Comparison of ENCODE assay signal across 17 cellular contexts in the genomic region with DNA sequence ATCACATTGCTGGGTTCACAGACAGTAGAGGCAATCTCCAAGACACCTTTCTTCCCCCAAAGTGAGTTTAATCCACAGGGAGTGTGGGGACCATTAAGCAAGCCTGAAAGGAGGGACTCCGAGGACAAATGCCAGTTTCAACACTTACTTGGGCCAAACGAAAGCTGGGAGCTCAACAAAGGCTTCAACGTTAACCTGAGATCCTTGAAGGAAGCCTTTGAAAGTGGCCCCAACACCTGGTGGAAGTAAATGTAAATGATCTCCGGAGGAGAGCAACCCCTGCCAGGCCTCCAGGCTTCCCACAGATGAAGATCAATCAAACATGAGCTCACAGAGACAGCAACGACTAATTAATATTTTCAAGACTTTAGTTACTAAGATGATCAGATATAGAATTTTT.
DNase-seq lines count a peak whose midpoint lies in the region; ATAC-seq and TF ChIP-seq lines count a peak whose summit lies in the region.
"Had no signal": no experiment of that assay in that cellular context is flagged by ENCODE, and none has a peak within 500 bp of the region (broad histone marks: within the 10 kb centered on the region; RNA-seq: fewer than 3 reads in every experiment).

No MANE protein-coding gene starts in this region.

- CTCF ChIA-PET in activated naive CD4-positive, alpha-beta T cell treated with anti-CD3 and anti-CD28 coated beads, Interleukin-2, amount 10 ng/mL, durations not matched to agents 7 days and 5 days (lab: Charles Lee): interaction anchor here (2.3 to 2.6 kb wide), 3 partner anchors 9 to 45 kb away, joined by 9 to 11 read pairs (median 11); no protein-coding TSS in a partner anchor

- peaks cover 21% of the 10 kb centered on the region; the same call in 1 of the 2 replicates for H3K36me3 ChIP-seq in iPS-20b (ENCODE audit: insufficient read depth, low read depth, low read length)
- H3K36me3 ChIP-seq: colonic mucosa, neural progenitor cell had no signal

- H3K4me3 ChIP-seq in iPS-20b (ENCODE audit: low read length): peak overlapping the region; percentile 13; the same call in 1 of the 2 replicates
- H3K4me3 ChIP-seq: ascending aorta, colonic mucosa, neural progenitor cell had no signal

- TF ChIP-seq POLR2A in GM18505 (IDR thresholded peaks at IDR 0.05; ENCODE audit: borderline replicate concordance, extremely low read depth, insufficient read depth, insufficient read length): no peak

- no peaks in the 10 kb centered on the region for H3K27me3 Mint-ChIP-seq in activated naive CD4-positive, alpha-beta T cell treated with anti-CD3 and anti-CD28 coated beads, Interleukin-2, amount 10 ng/mL, durations not matched to agents 7 days and 5 days
- no peaks in the 10 kb centered on the region for H3K27me3 Mint-ChIP-seq in activated T-helper 17 cell treated with anti-CD3 and anti-CD28 coated beads, Interleukin-2, amount 50 U/mL, for 72 hours

- no peaks in the 10 kb centered on the region for H3K27me3 ChIP-seq in iPS-20b (ENCODE audit: insufficient read depth, low read length)
- H3K27me3 ChIP-seq: ascending aorta, colonic mucosa, neural progenitor cell had no signal

- no peaks in the 10 kb centered on the region for H3K9me3 ChIP-seq in iPS-20b (ENCODE audit: insufficient read depth, low read depth, low read length)
- H3K9me3 ChIP-seq: ascending aorta, colonic mucosa had no signal

- H3K27ac Mint-ChIP-seq in activated naive CD4-positive, alpha-beta T cell treated with anti-CD3 and anti-CD28 coated beads, Interleukin-2, amount 10 ng/mL, durations not matched to agents 7 days and 5 days: peak overlapping the region; percentile 93
- peak overlapping the region; percentile 66 for H3K27ac Mint-ChIP-seq in activated T-helper 17 cell treated with anti-CD3 and anti-CD28 coated beads, Interleukin-2, amount 50 U/mL, for 72 hours
- H3K27ac Mint-ChIP-seq: neural progenitor cell had no signal

- H3K9me3 Mint-ChIP-seq in activated naive CD4-positive, alpha-beta T cell treated with anti-CD3 and anti-CD28 coated beads, Interleukin-2, amount 10 ng/mL, durations not matched to agents 7 days and 5 days: no peaks in the 10 kb centered on the region
- no peaks in the 10 kb centered on the region for H3K9me3 Mint-ChIP-seq in activated T-helper 17 cell treated with anti-CD3 and anti-CD28 coated beads, Interleukin-2, amount 50 U/mL, for 72 hours

- peak overlapping the region; percentile 63 for H3K4me3 Mint-ChIP-seq in activated naive CD4-positive, alpha-beta T cell treated with anti-CD3 and anti-CD28 coated beads, Interleukin-2, amount 10 ng/mL, durations not matched to agents 7 days and 5 days
- H3K4me3 Mint-ChIP-seq in activated T-helper 17 cell treated with anti-CD3 and anti-CD28 coated beads, Interleukin-2, amount 50 U/mL, for 72 hours: peak overlapping the region; percentile 74
- H3K4me3 Mint-ChIP-seq: neural progenitor cell had no signal

- no peak for DNase-seq in activated naive CD4-positive, alpha-beta T cell treated with anti-CD3 and anti-CD28 coated beads, Interleukin-2, amount 10 ng/mL, durations not matched to agents 7 days and 5 days
- no peak for DNase-seq in activated naive CD4-positive, alpha-beta T cell (lab: John Stamatoyannopoulos, UW)
- no peak for DNase-seq in stimulated activated CD4-positive, alpha-beta T cell treated with anti-CD3 and anti-CD28 coated beads, Interleukin-4, amount 100 ng/mL, for 4 hours
- DNase-seq: activated CD8-positive, alpha-beta memory T cell treated with anti-CD3 and anti-CD28 coated beads, Interleukin-2, amount 50 U/mL, for 48 hours; colonic mucosa; glutamatergic neuron; mammary epithelial cell; NCI-H1105 treated with DMSO at 0.1 percent for 48 hours; retina had no signal

- H3K27ac ChIP-seq in iPS-20b (ENCODE audit: low read length) (no peak overlapping the region), temporal lobe (ENCODE audit: low read depth, low read length) (peak overlapping the region; percentile 79)
- H3K27ac ChIP-seq: ascending aorta, colonic mucosa, neural progenitor cell, RWPE1 had no signal

- peaks cover 59% of the 10 kb centered on the region for H3K36me3 Mint-ChIP-seq in activated naive CD4-positive, alpha-beta T cell treated with anti-CD3 and anti-CD28 coated beads, Interleukin-2, amount 10 ng/mL, durations not matched to agents 7 days and 5 days
- H3K36me3 Mint-ChIP-seq in activated T-helper 17 cell treated with anti-CD3 and anti-CD28 coated beads, Interleukin-2, amount 50 U/mL, for 72 hours (ENCODE audit: low read depth): peaks cover 63% of the 10 kb centered on the region

- H3K4me1 Mint-ChIP-seq in activated naive CD4-positive, alpha-beta T cell treated with anti-CD3 and anti-CD28 coated beads, Interleukin-2, amount 10 ng/mL, durations not matched to agents 7 days and 5 days: peaks cover 89% of the 10 kb centered on the region
- H3K4me1 Mint-ChIP-seq in activated T-helper 17 cell treated with anti-CD3 and anti-CD28 coated beads, Interleukin-2, amount 50 U/mL, for 72 hours: peaks cover 64% of the 10 kb centered on the region

- no peak overlapping the region for H3K9ac ChIP-seq in iPS-20b (ENCODE audit: low read depth, low read length)
- H3K9ac ChIP-seq: neural progenitor cell had no signal

- peaks cover 25% of the 10 kb centered on the region for H3K4me1 ChIP-seq in iPS-20b (ENCODE audit: insufficient read depth, low read length)
- H3K4me1 ChIP-seq: ascending aorta had no signal

- ATAC-seq in activated T-helper 17 cell treated with anti-CD3 and anti-CD28 coated beads, Interleukin-2, amount 50 U/mL, for 72 hours (replicated peaks): no peak
- no peak for ATAC-seq in GM18519 (IDR thresholded peaks at IDR 0.05; ENCODE audit: low FRiP score, unreplicated experiment)
- ATAC-seq in GM18505 (IDR thresholded peaks at IDR 0.05; ENCODE audit: unreplicated experiment): no peak
